ENCODE assay signal across 11 cellular contexts in genomic region chr19:18493440-18494266, GRCh38. TPM values are rescaled to one million over a fixed set of nuclear protein-coding genes. Genes with fewer than 3 reads are reported as not detected.
DNase-seq lines count a peak whose midpoint lies in the region; ATAC-seq and TF ChIP-seq lines count a peak whose summit lies in the region.
"Had no signal": no experiment of that assay in that cellular context is flagged by ENCODE, and none has a peak within 500 bp of the region (broad histone marks: within the 10 kb centered on the region; RNA-seq: fewer than 3 reads in every experiment).

No MANE protein-coding gene starts in this region.

- H3K4me1 ChIP-seq in mucosa of rectum (ENCODE audit: control insufficient read depth in 2 of 2, insufficient read depth in 2 of 2, low read length in 2 of 2) (peaks cover 27 to 34% of the 10 kb centered on the region in 2 donors), transverse colon (peaks cover 20 to 63% (median 51%) of the 10 kb centered on the region in 4 donors)

- no peak overlapping the region for H3K4me3 ChIP-seq in mucosa of rectum (ENCODE audit: low read length in 2 of 2)
- H3K4me3 ChIP-seq in transverse colon, result no peak overlapping the region
- H3K4me3 ChIP-seq in coronary artery, result no peak overlapping the region

- DNase-seq in activated T-cell treated with anti-CD3 and anti-CD28 coated beads, Interleukin-2, amount 50 U/mL, for 4 hours, result no peak
- DNase-seq in activated T-cell treated with anti-CD3 and anti-CD28 coated beads for 4 hours (no peak), transverse colon (no peak), coronary artery (ENCODE audit: low spot score) (no peak), cerebellar cortex (ENCODE audit: low spot score) (no peak)
- DNase-seq: effector CD4-positive, alpha-beta T cell; GDM1; NCI-H1930 had no signal

- peak overlapping the region; percentile 16 for H3K4me3 Mint-ChIP-seq in activated T-cell treated with anti-CD3 and anti-CD28 coated beads, Interleukin-2, amount 50 U/mL, for 4 hours
- H3K4me3 Mint-ChIP-seq in brain, result no peak overlapping the region

- peaks cover 75% of the 10 kb centered on the region for H3K4me1 Mint-ChIP-seq in activated T-cell treated with anti-CD3 and anti-CD28 coated beads, Interleukin-2, amount 50 U/mL, for 4 hours (ENCODE audit: low read depth)
- H3K4me1 Mint-ChIP-seq in brain, result peaks cover 55% of the 10 kb centered on the region

- no peaks in the 10 kb centered on the region for H3K27me3 Mint-ChIP-seq in activated T-cell treated with anti-CD3 and anti-CD28 coated beads, Interleukin-2, amount 50 U/mL, for 4 hours (ENCODE audit: low read depth)
- H3K27me3 Mint-ChIP-seq in brain, result no peaks in the 10 kb centered on the region

- H3K27me3 ChIP-seq in mucosa of rectum (ENCODE audit: control insufficient read depth in 2 of 2, insufficient read depth in 2 of 2, low read length in 2 of 2) (no peaks in the 10 kb centered on the region), transverse colon (no peaks in the 10 kb centered on the region)

- H3K27ac Mint-ChIP-seq in brain, result peak overlapping the region in 4 of 5 experiments; percentile 5 to 81 (median 48)

- H3K9ac ChIP-seq in mucosa of rectum (ENCODE audit: low read depth in 1 of 2, low read length in 2 of 2), result no peak overlapping the region

- intact Hi-C loops in transverse colon (cut with DNase I; ENCODE audit: low total_unique reads), result no loop called here

- no peak for TF ChIP-seq EP300 in transverse colon (IDR thresholded peaks at IDR 0.05; ENCODE audit: low read depth)

- H3K9me3 ChIP-seq in mucosa of rectum (ENCODE audit: control insufficient read depth in 2 of 2, low read length in 2 of 2) (no peaks in the 10 kb centered on the region), transverse colon (no peaks in the 10 kb centered on the region)

- no peak for ATAC-seq in activated T-cell treated with anti-CD3 and anti-CD28 coated beads, Interleukin-2, amount 50 U/mL, for 4 hours
- no peak for ATAC-seq in GM21367 (IDR thresholded peaks at IDR 0.05; ENCODE audit: unreplicated experiment)

- no peaks in the 10 kb centered on the region for H3K36me3 ChIP-seq in mucosa of rectum (ENCODE audit: control insufficient read depth in 2 of 2, insufficient read depth in 2 of 2, low read length in 2 of 2)
- no peaks in the 10 kb centered on the region for H3K36me3 ChIP-seq in transverse colon

- H3K36me3 Mint-ChIP-seq in activated T-cell treated with anti-CD3 and anti-CD28 coated beads, Interleukin-2, amount 50 U/mL, for 4 hours (ENCODE audit: insufficient read depth), result no peaks in the 10 kb centered on the region
- H3K36me3 Mint-ChIP-seq in brain, result no peaks in the 10 kb centered on the region

- 67 to 75% methylated on average over 2 to 13 of the region's 13 CpGs for WGBS in transverse colon (ENCODE audit: low coverage in 1 of 2), 2 donors

- TF ChIP-seq CTCF in brain (conservative IDR thresholded peaks at IDR 0.05) (no peak), transverse colon (IDR thresholded peaks at IDR 0.05) (no peak), coronary artery (IDR thresholded peaks at IDR 0.05) (no peak)

- in situ Hi-C loops in transverse colon (cut with MboI; ENCODE audit: low pct_ligation_motif_present in 1 of 4, low pct_unique_long_range_greater_than_20kb in 1 of 4, low sequenced_read_pairs in 3 of 4), result no loop called here

- TF ChIP-seq POLR2A in transverse colon (IDR thresholded peaks at IDR 0.05), result no peak

- H3K9me3 Mint-ChIP-seq in activated T-cell treated with anti-CD3 and anti-CD28 coated beads, Interleukin-2, amount 50 U/mL, for 4 hours, result no peaks in the 10 kb centered on the region
- no peaks in the 10 kb centered on the region for H3K9me3 Mint-ChIP-seq in brain

- H3K27ac ChIP-seq in mucosa of rectum (ENCODE audit: low read depth in 2 of 2, low read length in 2 of 2), result peak overlapping the region; percentile 34 to 61
- peak overlapping the region; percentile 44 to 63 (median 62) for H3K27ac ChIP-seq in transverse colon
- H3K27ac ChIP-seq in coronary artery, result peak overlapping the region in 1 of 2 donors; percentile 17

RNA-seq across cellular contexts. Expression of gene ELL, which starts 28.2 kb away (rescaled TPM):
- total RNA-seq in activated T-cell treated with anti-CD3 and anti-CD28 coated beads, Interleukin-2, amount 50 U/mL, for 4 hours, result 10 to 100 TPM; 25.6 to 32.5 (median 28.8) TPM
- polyA plus RNA-seq in brain (ENCODE audit: insufficient read depth, low read depth, low replicate concordance), result 4.9 TPM
- 10 to 100 TPM; 16.2 to 72.2 (median 18.0) TPM for total RNA-seq in transverse colon

RNA-seq across cellular contexts. Expression of gene FKBP8, which starts 49.7 kb away (rescaled TPM):
- total RNA-seq in activated T-cell treated with anti-CD3 and anti-CD28 coated beads, Interleukin-2, amount 50 U/mL, for 4 hours, result 100 to 1,000 TPM; 155 to 163 (median 155) TPM
- polyA plus RNA-seq in brain (ENCODE audit: insufficient read depth, low read depth, low replicate concordance), result 673 TPM
- total RNA-seq in transverse colon, result 100 to 1,000 TPM; 267 to 318 (median 275) TPM

RNA-seq across cellular contexts. Expression of gene ISYNA1, which starts 55.7 kb away (rescaled TPM):
- total RNA-seq in activated T-cell treated with anti-CD3 and anti-CD28 coated beads, Interleukin-2, amount 50 U/mL, for 4 hours, result 10 to 100 TPM; 10.2 to 16.6 (median 14.4) TPM
- 120 TPM for polyA plus RNA-seq in brain (ENCODE audit: insufficient read depth, low read depth, low replicate concordance)
- total RNA-seq in transverse colon, result 10 to 100 TPM in 2 of 4 donors, 1 to 10 TPM in 2; 3.0 to 15.1 (median 8.8) TPM
